ENCODE assay signal across 1 cellular context in the genomic region with DNA sequence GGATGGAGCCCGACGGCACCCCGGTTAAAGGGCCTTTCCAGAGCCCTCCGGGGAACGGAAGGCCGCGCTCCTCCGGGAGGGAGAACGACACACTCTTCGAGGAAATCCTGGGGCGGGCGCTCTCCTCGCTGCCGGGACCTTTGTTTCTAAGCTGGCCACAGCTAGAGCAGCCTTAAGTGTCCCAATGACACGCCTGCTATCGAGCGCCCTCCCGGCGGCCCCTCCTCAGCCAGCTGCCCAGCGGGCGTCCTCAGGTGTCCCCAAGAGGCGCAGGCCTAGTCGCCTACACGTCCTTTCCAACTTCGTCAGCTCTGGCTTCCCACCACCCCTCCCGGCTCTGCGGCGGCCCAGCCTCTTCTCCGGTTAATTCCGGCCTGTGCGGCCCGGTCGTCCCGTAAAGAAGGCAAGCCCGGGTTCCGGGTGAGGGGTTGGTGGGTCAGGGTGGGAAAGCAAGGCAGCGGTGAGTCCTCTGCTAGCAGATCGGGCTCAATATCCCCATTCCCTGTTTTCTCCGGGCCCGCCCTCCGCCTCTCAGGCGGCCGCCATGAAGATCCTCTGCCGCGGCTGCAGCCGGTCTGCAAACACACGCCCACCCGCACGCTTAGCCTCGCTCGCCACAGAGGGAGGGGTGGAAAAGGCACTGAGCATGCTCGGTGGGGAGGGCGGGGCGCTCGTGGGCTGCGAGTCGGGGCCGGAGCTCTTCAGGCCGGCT.
TF ChIP-seq lines count a peak whose summit lies in the region.

No MANE protein-coding gene starts in this region.

TF ChIP-seq in neural cell, 6 proteins besides CTCF, POLR2A, EP300 and RAD21 (continued from another document):
- TF ChIP-seq, protein P1, sequence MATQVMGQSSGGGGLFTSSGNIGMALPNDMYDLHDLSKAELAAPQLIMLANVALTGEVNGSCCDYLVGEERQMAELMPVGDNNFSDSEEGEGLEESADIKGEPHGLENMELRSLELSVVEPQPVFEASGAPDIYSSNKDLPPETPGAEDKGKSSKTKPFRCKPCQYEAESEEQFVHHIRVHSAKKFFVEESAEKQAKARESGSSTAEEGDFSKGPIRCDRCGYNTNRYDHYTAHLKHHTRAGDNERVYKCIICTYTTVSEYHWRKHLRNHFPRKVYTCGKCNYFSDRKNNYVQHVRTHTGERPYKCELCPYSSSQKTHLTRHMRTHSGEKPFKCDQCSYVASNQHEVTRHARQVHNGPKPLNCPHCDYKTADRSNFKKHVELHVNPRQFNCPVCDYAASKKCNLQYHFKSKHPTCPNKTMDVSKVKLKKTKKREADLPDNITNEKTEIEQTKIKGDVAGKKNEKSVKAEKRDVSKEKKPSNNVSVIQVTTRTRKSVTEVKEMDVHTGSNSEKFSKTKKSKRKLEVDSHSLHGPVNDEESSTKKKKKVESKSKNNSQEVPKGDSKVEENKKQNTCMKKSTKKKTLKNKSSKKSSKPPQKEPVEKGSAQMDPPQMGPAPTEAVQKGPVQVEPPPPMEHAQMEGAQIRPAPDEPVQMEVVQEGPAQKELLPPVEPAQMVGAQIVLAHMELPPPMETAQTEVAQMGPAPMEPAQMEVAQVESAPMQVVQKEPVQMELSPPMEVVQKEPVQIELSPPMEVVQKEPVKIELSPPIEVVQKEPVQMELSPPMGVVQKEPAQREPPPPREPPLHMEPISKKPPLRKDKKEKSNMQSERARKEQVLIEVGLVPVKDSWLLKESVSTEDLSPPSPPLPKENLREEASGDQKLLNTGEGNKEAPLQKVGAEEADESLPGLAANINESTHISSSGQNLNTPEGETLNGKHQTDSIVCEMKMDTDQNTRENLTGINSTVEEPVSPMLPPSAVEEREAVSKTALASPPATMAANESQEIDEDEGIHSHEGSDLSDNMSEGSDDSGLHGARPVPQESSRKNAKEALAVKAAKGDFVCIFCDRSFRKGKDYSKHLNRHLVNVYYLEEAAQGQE (IDR thresholded peaks at IDR 0.05; ENCODE audit: borderline replicate concordance): no peak
- TF ChIP-seq EZH2 (IDR thresholded peaks at IDR 0.05; ENCODE audit: borderline replicate concordance, insufficient read depth, low read length, poor library complexity, severe bottlenecking) (no peak), MXI1 (conservative IDR thresholded peaks at IDR 0.05; ENCODE audit: poor library complexity, severe bottlenecking) (peak; percentile 39), POLR2AphosphoS5 (IDR thresholded peaks at IDR 0.05) (peak; percentile 96)
TF ChIP-seq in neural cell: peak in this region for 3.
